ENCODE assay signal across 9 cellular contexts in genomic region chr6:44225579-44226325, GRCh38. TPM values are rescaled to one million over a fixed set of nuclear protein-coding genes. Genes with fewer than 3 reads are reported as not detected.
DNase-seq lines count a peak whose midpoint lies in the region; ATAC-seq and TF ChIP-seq lines count a peak whose summit lies in the region.
"Had no signal": no experiment of that assay in that cellular context is flagged by ENCODE, and none has a peak within 500 bp of the region (broad histone marks: within the 10 kb centered on the region; RNA-seq: fewer than 3 reads in every experiment).

No MANE protein-coding gene starts in this region.

- H3K4me3 ChIP-seq in H7 (ENCODE audit: insufficient read depth, low read depth, low read length): no peak overlapping the region
- peak overlapping the region; percentile 71 for H3K4me3 ChIP-seq in psoas muscle

- H3K9me3 ChIP-seq in psoas muscle: no peaks in the 10 kb centered on the region

- H3K27ac ChIP-seq in psoas muscle: peak overlapping the region; percentile 87

- no peaks in the 10 kb centered on the region for H3K27me3 ChIP-seq in H7 (ENCODE audit: control insufficient read depth, insufficient read depth, low read length)
- H3K27me3 ChIP-seq in psoas muscle (ENCODE audit: insufficient read depth in 3 of 3, low read length in 2 of 3): no peaks in the 10 kb centered on the region

- no peak overlapping the region for H3K4me3 Mint-ChIP-seq in dendritic cell treated with granulocyte-macrophage colony-stimulating factor and Interleukin-4, amounts not matched to agents 40 ng/mL and 50 ng/mL, for 4 days

- H3K27me3 Mint-ChIP-seq in dendritic cell treated with granulocyte-macrophage colony-stimulating factor and Interleukin-4, amounts not matched to agents 40 ng/mL and 50 ng/mL, for 4 days: peaks cover 20% of the 10 kb centered on the region

- TF ChIP-seq CTCF in psoas muscle (IDR thresholded peaks at IDR 0.05): no peak

- H3K4me1 ChIP-seq in psoas muscle: peaks cover 70% of the 10 kb centered on the region

- intact Hi-C loops in dendritic cell treated with granulocyte-macrophage colony-stimulating factor and Interleukin-4, amounts not matched to agents 40 ng/mL and 50 ng/mL, for 4 days (cut with micrococcal nuclease): no loop called here
- intact Hi-C loops in psoas muscle (cut with DNase I): loop anchor here in 1 of 2 donors (5.0 kb wide), 1 partner anchor 123 kb away; no protein-coding TSS in a partner anchor

- no peak for ATAC-seq in psoas muscle
- ATAC-seq in stimulated activated naive CD8-positive, alpha-beta T cell treated with anti-CD3 and anti-CD28 coated beads, Interleukin-15, Interleukin-2, amounts not matched to agents 100 U/mL and 50 U/mL, for 24 hours: no peak

- H3K27ac Mint-ChIP-seq in dendritic cell treated with granulocyte-macrophage colony-stimulating factor and Interleukin-4, amounts not matched to agents 40 ng/mL and 50 ng/mL, for 4 days: peak overlapping the region; percentile 69

- H3K9me3 Mint-ChIP-seq in dendritic cell treated with granulocyte-macrophage colony-stimulating factor and Interleukin-4, amounts not matched to agents 40 ng/mL and 50 ng/mL, for 4 days: no peaks in the 10 kb centered on the region

- 71 to 82% (median 74%) methylated on average over 8 of the region's 8 CpGs for WGBS in psoas muscle, 3 donors

- H3K4me1 Mint-ChIP-seq in dendritic cell treated with granulocyte-macrophage colony-stimulating factor and Interleukin-4, amounts not matched to agents 40 ng/mL and 50 ng/mL, for 4 days (ENCODE audit: low read depth): peaks cover 81% of the 10 kb centered on the region

- H3K36me3 ChIP-seq in H7 (replicated peaks; ENCODE audit: control insufficient read depth, insufficient read depth, low read length): peaks cover 15% of the 10 kb centered on the region
- H3K36me3 ChIP-seq in psoas muscle (ENCODE audit: insufficient read depth in 1 of 2, low read depth in 1 of 2): peaks cover 0 to 13% of the 10 kb centered on the region in 2 donors

- H3K36me3 Mint-ChIP-seq in dendritic cell treated with granulocyte-macrophage colony-stimulating factor and Interleukin-4, amounts not matched to agents 40 ng/mL and 50 ng/mL, for 4 days (ENCODE audit: low read depth): no peaks in the 10 kb centered on the region

- DNase-seq in H7: peak; percentile 28
- DNase-seq in NCI-H69 (lab: John Stamatoyannopoulos, UW): peak; percentile 43
- no peak for DNase-seq in psoas muscle
- DNase-seq in DMS 273 treated with DMSO at 0.1 percent for 48 hours (lab: John Stamatoyannopoulos, UW): no peak
- no peak for DNase-seq in stimulated activated naive CD8-positive, alpha-beta T cell treated with anti-CD3 and anti-CD28 coated beads, Interleukin-15, Interleukin-2, amounts not matched to agents 100 U/mL and 50 U/mL, for 24 hours
- no peak for DNase-seq in midbrain (lab: John Stamatoyannopoulos, UW)
- DNase-seq: NCI-H2107 had no signal

RNA-seq across cellular contexts. Expression of gene SLC29A1, which starts 2.4 kb away (rescaled TPM):
- total RNA-seq in H7 (2014; rRNA removed; shearing (Covaris generic)): 68.6 and 71.9 TPM in 2 replicates
- 10 to 100 TPM; 29.6 to 80.7 (median 41.6) TPM for total RNA-seq in psoas muscle
- 10 to 100 TPM; 29.1 to 39.7 (median 39.1) TPM for polyA plus RNA-seq in psoas muscle

RNA-seq across cellular contexts. Expression of gene MYMX, which starts 9.0 kb away (rescaled TPM):
- 5.2 and 6.0 TPM in 2 replicates for total RNA-seq in H7 (2014; rRNA removed; shearing (Covaris generic))
- under 1 TPM in 3 of 4 donors, not detected in 1; 0.34 to 0.54 (median 0.36) TPM for total RNA-seq in psoas muscle
- polyA plus RNA-seq in psoas muscle: under 1 TPM in 2 of 3 donors, not detected in 1; 0.09 to 0.61 TPM
- total RNA-seq: bronchial epithelial cell had no signal

RNA-seq across cellular contexts. Expression of gene HSP90AB1, which starts 21.1 kb away (rescaled TPM):
- total RNA-seq in H7 (2014; rRNA removed; shearing (Covaris generic)): 1,821 and 1,973 TPM in 2 replicates
- 1,000 to 10,000 TPM; 1,150 to 1,595 (median 1,339) TPM for total RNA-seq in psoas muscle
- 1,000 to 10,000 TPM in 2 of 3 donors, 100 to 1,000 TPM in 1; 743 to 1,128 (median 1,033) TPM for polyA plus RNA-seq in psoas muscle

RNA-seq across cellular contexts. Expression of gene SLC35B2, which starts 31.6 kb away (rescaled TPM):
- 27.2 and 28.7 TPM in 2 replicates for total RNA-seq in H7 (2014; rRNA removed; shearing (Covaris generic))
- total RNA-seq in psoas muscle: 10 to 100 TPM; 10.9 to 23.3 (median 18.0) TPM
- polyA plus RNA-seq in psoas muscle: 10 to 100 TPM; 16.0 to 23.6 (median 20.8) TPM

RNA-seq across cellular contexts. Expression of gene NFKBIE, which starts 39.6 kb away (rescaled TPM):
- 9.7 and 12.3 TPM in 2 replicates for total RNA-seq in H7 (2014; rRNA removed; shearing (Covaris generic))
- 1 to 10 TPM; 2.1 to 5.0 (median 3.0) TPM for total RNA-seq in psoas muscle
- polyA plus RNA-seq in psoas muscle: 1 to 10 TPM; 2.8 to 5.2 (median 4.0) TPM

Comparison
In these comparisons a context has a peak if more than half of its experiments do, and no peak if none do; other contexts are left out.
1. DNase-seq: peak in H7 (single experiment) and NCI-H69 (single experiment); none in psoas muscle (0 of 2), DMS 273 treated with DMSO at 0.1 percent for 48 hours (single experiment), stimulated activated naive CD8-positive, alpha-beta T cell treated with anti-CD3 and anti-CD28 coated beads, Interleukin-15, Interleukin-2, amounts not matched to agents 100 U/mL and 50 U/mL, for 24 hours (single experiment) and midbrain (single experiment).